Comparison of ENCODE assay signal across 10 cellular contexts in the genomic region with DNA sequence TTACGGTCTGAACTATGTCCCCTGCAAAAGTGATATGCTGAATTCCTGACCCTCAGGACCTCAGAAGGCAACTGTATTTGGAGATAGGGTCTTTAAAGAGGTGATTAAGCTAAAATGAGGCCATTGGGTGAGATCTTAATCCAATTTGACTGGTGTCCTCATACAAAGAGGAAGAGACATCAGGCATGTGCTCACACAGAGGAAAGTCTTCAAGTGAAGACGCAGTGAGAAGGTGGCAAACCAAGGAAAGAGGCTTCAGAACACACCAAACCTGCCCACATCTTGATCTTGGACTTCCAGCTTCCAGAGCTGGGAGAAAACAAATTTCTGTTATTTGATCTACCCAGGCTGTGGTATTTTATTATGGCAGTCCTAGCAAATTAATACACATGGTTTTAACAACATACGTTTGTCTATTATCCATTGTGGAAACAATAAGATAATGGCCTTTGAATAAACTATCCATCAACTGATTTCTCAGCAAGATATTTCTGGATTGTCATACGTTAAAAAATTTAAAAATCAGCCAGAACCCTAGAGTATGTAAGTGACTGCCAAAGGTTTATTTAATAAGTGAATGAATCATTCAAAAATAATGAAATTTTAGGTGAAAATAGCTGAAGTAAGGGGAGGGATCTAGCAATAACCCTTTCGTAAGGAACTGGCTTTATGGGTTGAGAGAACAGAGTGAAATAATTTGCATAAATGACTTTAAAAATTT. TPM values are rescaled to one million over a fixed set of nuclear protein-coding genes. Genes with fewer than 3 reads are reported as not detected.
DNase-seq lines count a peak whose midpoint lies in the region; ATAC-seq and TF ChIP-seq lines count a peak whose summit lies in the region.
"Had no signal": no experiment of that assay in that cellular context is flagged by ENCODE, and none has a peak within 500 bp of the region (broad histone marks: within the 10 kb centered on the region; RNA-seq: fewer than 3 reads in every experiment).

No MANE protein-coding gene starts in this region.

- no peaks in the 10 kb centered on the region for H3K27me3 Mint-ChIP-seq in activated CD4-positive, alpha-beta T cell treated with anti-CD3 and anti-CD28 coated beads, Interleukin-2, amount 10 ng/mL, durations not matched to agents 24 days and 14 days
- no peaks in the 10 kb centered on the region for H3K27me3 Mint-ChIP-seq in stimulated activated memory B cell treated with anti-CD40 and anti-IgM and Interleukin-4, amounts not matched to agents 10 μg/mL and 1 μg/mL and 100 μg/mL, for 72 hours

- H3K36me3 Mint-ChIP-seq in activated CD4-positive, alpha-beta T cell treated with anti-CD3 and anti-CD28 coated beads, Interleukin-2, amount 10 ng/mL, durations not matched to agents 24 days and 14 days (ENCODE audit: low read depth), result peaks cover 58% of the 10 kb centered on the region
- H3K36me3 Mint-ChIP-seq in stimulated activated memory B cell treated with anti-CD40 and anti-IgM and Interleukin-4, amounts not matched to agents 10 μg/mL and 1 μg/mL and 100 μg/mL, for 72 hours, result peaks cover 60% of the 10 kb centered on the region

- H3K9me3 ChIP-seq in Peyer's patch (no peaks in the 10 kb centered on the region), colonic mucosa (no peaks in the 10 kb centered on the region)

- TF ChIP-seq CTCF in Peyer's patch (IDR thresholded peaks at IDR 0.05), result no peak
- no peak for TF ChIP-seq CTCF in colonic mucosa (IDR thresholded peaks at IDR 0.05)

- H3K4me3 ChIP-seq in Peyer's patch (no peak overlapping the region), colonic mucosa (no peak overlapping the region)

- no peaks in the 10 kb centered on the region for H3K36me3 ChIP-seq in Peyer's patch
- no peaks in the 10 kb centered on the region for H3K36me3 ChIP-seq in colonic mucosa

- peak overlapping the region; percentile 94 for H3K27ac Mint-ChIP-seq in activated CD4-positive, alpha-beta T cell treated with anti-CD3 and anti-CD28 coated beads, Interleukin-2, amount 10 ng/mL, durations not matched to agents 24 days and 14 days
- H3K27ac Mint-ChIP-seq in stimulated activated memory B cell treated with anti-CD40 and anti-IgM and Interleukin-4, amounts not matched to agents 10 μg/mL and 1 μg/mL and 100 μg/mL, for 72 hours, result peak overlapping the region; percentile 79

- peaks cover 3% of the 10 kb centered on the region for H3K9me3 Mint-ChIP-seq in activated CD4-positive, alpha-beta T cell treated with anti-CD3 and anti-CD28 coated beads, Interleukin-2, amount 10 ng/mL, durations not matched to agents 24 days and 14 days
- no peaks in the 10 kb centered on the region for H3K9me3 Mint-ChIP-seq in stimulated activated memory B cell treated with anti-CD40 and anti-IgM and Interleukin-4, amounts not matched to agents 10 μg/mL and 1 μg/mL and 100 μg/mL, for 72 hours

- H3K27me3 ChIP-seq in Peyer's patch (no peaks in the 10 kb centered on the region), colonic mucosa (no peaks in the 10 kb centered on the region)

- TF ChIP-seq POLR2A in Peyer's patch (IDR thresholded peaks at IDR 0.05), result no peak

- H3K4me3 Mint-ChIP-seq in activated CD4-positive, alpha-beta T cell treated with anti-CD3 and anti-CD28 coated beads, Interleukin-2, amount 10 ng/mL, durations not matched to agents 24 days and 14 days, result peak overlapping the region; percentile 79
- peak overlapping the region; percentile 7 for H3K4me3 Mint-ChIP-seq in stimulated activated memory B cell treated with anti-CD40 and anti-IgM and Interleukin-4, amounts not matched to agents 10 μg/mL and 1 μg/mL and 100 μg/mL, for 72 hours

- peaks cover 63% of the 10 kb centered on the region for H3K4me1 Mint-ChIP-seq in activated CD4-positive, alpha-beta T cell treated with anti-CD3 and anti-CD28 coated beads, Interleukin-2, amount 10 ng/mL, durations not matched to agents 24 days and 14 days
- H3K4me1 Mint-ChIP-seq in stimulated activated memory B cell treated with anti-CD40 and anti-IgM and Interleukin-4, amounts not matched to agents 10 μg/mL and 1 μg/mL and 100 μg/mL, for 72 hours, result peaks cover 87% of the 10 kb centered on the region

- intact Hi-C loops in activated CD4-positive, alpha-beta T cell treated with anti-CD3 and anti-CD28 coated beads, Interleukin-2, amount 10 ng/mL, durations not matched to agents 24 days and 14 days (cut with micrococcal nuclease), result loop anchor here (10.0 kb wide), 1 partner anchor 574 kb away; the partner anchor contains the start of gene ATF2
- intact Hi-C loops in colonic mucosa (cut with DNase I), result no loop called here

- peak overlapping the region in 3 of 4 donors; percentile 1 to 86 (median 25) for H3K27ac ChIP-seq in Peyer's patch
- peak overlapping the region; percentile 6 for H3K27ac ChIP-seq in colonic mucosa

- peak; percentile 62 for DNase-seq in activated CD4-positive, alpha-beta T cell treated with anti-CD3 and anti-CD28 coated beads, Interleukin-2, amount 10 ng/mL, durations not matched to agents 24 days and 14 days
- no peak for DNase-seq in activated CD4-positive, alpha-beta T cell treated with anti-CD3 and anti-CD28 coated beads for 4 hours
- no peak for DNase-seq in Peyer's patch
- no peak for DNase-seq in colonic mucosa
- DNase-seq in NCI-H128 (lab: John Stamatoyannopoulos, UW; ENCODE audit: unreplicated experiment), result no peak
- DNase-seq in NOMO-1 (lab: John Stamatoyannopoulos, UW; ENCODE audit: unreplicated experiment in 2 of 2), result no peak
- DNase-seq: activated CD8-positive, alpha-beta memory T cell treated with anti-CD3 and anti-CD28 coated beads, Interleukin-2, amount 50 U/mL, for 4 hours; stimulated activated CD4-positive, alpha-beta T cell treated with anti-CD3 and anti-CD28 coated beads, Interleukin-4, amount 100 ng/mL, for 4 hours had no signal

- ATAC-seq in stimulated activated memory B cell treated with anti-CD40 and anti-IgM and Interleukin-4, amounts not matched to agents 10 μg/mL and 1 μg/mL and 100 μg/mL, for 72 hours, result no peak
- no peak for ATAC-seq in GM21529 (IDR thresholded peaks at IDR 0.05; ENCODE audit: unreplicated experiment)

- peaks cover 0 to 35% (median 12%) of the 10 kb centered on the region in 4 donors for H3K4me1 ChIP-seq in Peyer's patch
- no peaks in the 10 kb centered on the region for H3K4me1 ChIP-seq in colonic mucosa

- H3K9ac ChIP-seq in colonic mucosa (ENCODE audit: low read depth in 2 of 2, low read length in 2 of 2), result no peak overlapping the region

RNA-seq across cellular contexts. Expression of gene WIPF1, which starts 6.5 kb away (rescaled TPM):
- total RNA-seq in activated CD4-positive, alpha-beta T cell treated with anti-CD3 and anti-CD28 coated beads, Interleukin-2, amount 10 ng/mL, durations not matched to agents 24 days and 14 days, result 280 and 287 TPM in 2 replicates
- total RNA-seq in Peyer's patch (10 to 100 TPM in 3 of 4 donors, 1 to 10 TPM in 1; 7.4 to 81.7 (median 17.3) TPM), colonic mucosa (10 to 100 TPM in 1 of 2 donors, 1 to 10 TPM in 1; 6.7 to 21.4 TPM)
